Comparison of ENCODE assay signal across 19 cellular contexts in the genomic region with DNA sequence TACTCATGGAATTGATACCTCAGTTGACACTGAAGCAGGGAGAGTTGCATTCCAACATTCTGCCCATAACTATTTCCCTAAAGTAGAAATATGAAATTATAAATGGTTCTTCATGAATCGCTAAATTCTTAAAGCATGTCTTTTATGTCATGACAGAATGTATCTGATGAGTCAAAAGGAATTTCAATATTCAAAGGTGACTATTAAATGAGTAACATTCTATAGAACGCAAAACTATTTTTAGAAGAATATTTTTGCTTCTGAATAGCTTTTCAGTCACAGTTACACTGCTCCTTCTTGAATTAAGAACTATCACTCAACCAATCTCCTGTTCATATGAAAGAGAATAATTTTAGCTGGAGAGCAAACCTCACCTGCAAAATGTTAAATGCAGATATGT.
DNase-seq lines count a peak whose midpoint lies in the region; ATAC-seq and TF ChIP-seq lines count a peak whose summit lies in the region.
"Had no signal": no experiment of that assay in that cellular context is flagged by ENCODE, and none has a peak within 500 bp of the region (broad histone marks: within the 10 kb centered on the region; RNA-seq: fewer than 3 reads in every experiment).

No MANE protein-coding gene starts in this region.

- H3K9me3 Mint-ChIP-seq in nephron progenitor cell, result peaks cover 5% of the 10 kb centered on the region

- no peak for ATAC-seq in GM18868 (IDR thresholded peaks at IDR 0.05; ENCODE audit: unreplicated experiment)

- no peak overlapping the region for H3K4me3 ChIP-seq in epithelial cell of esophagus (ENCODE audit: low read length)
- H3K4me3 ChIP-seq in skeletal muscle satellite cell (ENCODE audit: low read length), result no peak overlapping the region
- H3K4me3 ChIP-seq: SK-N-MC had no signal

- TF ChIP-seq CTCF in epithelial cell of esophagus (IDR thresholded peaks at IDR 0.05; ENCODE audit: insufficient read depth, low read depth, low read length, missing control alignments), result no peak
- no peak for TF ChIP-seq CTCF in nephron progenitor cell (IDR thresholded peaks at IDR 0.05)

- peaks cover 25% of the 10 kb centered on the region for H3K4me1 ChIP-seq in skeletal muscle satellite cell (ENCODE audit: control insufficient read depth, insufficient read depth, low read length)
- H3K4me1 ChIP-seq: BE2C had no signal

- H3K4me3 Mint-ChIP-seq in nephron progenitor cell, result no peak overlapping the region
- H3K4me3 Mint-ChIP-seq: H9 had no signal

- H3K4me2 ChIP-seq in skeletal muscle satellite cell (ENCODE audit: low read length), result peak overlapping the region; percentile 40
- H3K4me2 ChIP-seq: KMS-11 had no signal

- H3K36me3 Mint-ChIP-seq in nephron progenitor cell (ENCODE audit: low read depth), result peaks cover 13% of the 10 kb centered on the region

- H3K27me3 Mint-ChIP-seq in nephron progenitor cell (ENCODE audit: low read depth, poor library complexity), result peaks cover 3% of the 10 kb centered on the region

- peak overlapping the region; percentile 5 for H3K9ac ChIP-seq in skeletal muscle satellite cell (ENCODE audit: low read depth, low read length)
- H3K9ac ChIP-seq: KMS-11 had no signal

- no peaks in the 10 kb centered on the region for H3K9me3 ChIP-seq in skeletal muscle satellite cell (replicated peaks; ENCODE audit: low read length)
- H3K9me3 ChIP-seq: BE2C had no signal

- no peaks in the 10 kb centered on the region for H3K36me3 ChIP-seq in skeletal muscle satellite cell (ENCODE audit: insufficient read depth, low read length)
- H3K36me3 ChIP-seq: BE2C had no signal

- H3K27ac Mint-ChIP-seq in nephron progenitor cell, result no peak overlapping the region

- H3K27me3 ChIP-seq in skeletal muscle satellite cell (ENCODE audit: control insufficient read depth, insufficient read depth, low read length), result no peaks in the 10 kb centered on the region
- H3K27me3 ChIP-seq: BE2C had no signal

- peak; percentile 55 for DNase-seq in HCEC 1CT
- DNase-seq in RKO (ENCODE audit: low spot score), result peak; percentile 25
- peak; percentile 37 for DNase-seq in epithelial cell of esophagus (ENCODE audit: low read depth)
- DNase-seq in nephron progenitor cell, result no peak
- no peak for DNase-seq in superior temporal gyrus (ENCODE audit: extremely low spot score)
- DNase-seq: BE2C, DMS53, H9, NCI-H1105, NCI-H146, NCI-H2029, NCI-H226, NCI-H524, NCI-H82, SHP77 had no signal

- H3K4me1 Mint-ChIP-seq in nephron progenitor cell, result no peaks in the 10 kb centered on the region

Comparison
In these comparisons a context has a peak if more than half of its experiments do, and no peak if none do; other contexts are left out.
1. DNase-seq: peak in HCEC 1CT (single experiment), RKO (single experiment) and epithelial cell of esophagus (single experiment); none in nephron progenitor cell (single experiment) and superior temporal gyrus (single experiment).